Comparison of ENCODE assay signal across 9 cellular contexts in genomic region chr5:116068028-116068632, GRCh38. TPM values are rescaled to one million over a fixed set of nuclear protein-coding genes. Genes with fewer than 3 reads are reported as not detected.
DNase-seq lines count a peak whose midpoint lies in the region; ATAC-seq and TF ChIP-seq lines count a peak whose summit lies in the region.
"Had no signal": no experiment of that assay in that cellular context is flagged by ENCODE, and none has a peak within 500 bp of the region (broad histone marks: within the 10 kb centered on the region; RNA-seq: fewer than 3 reads in every experiment).

No MANE protein-coding gene starts in this region.

- peaks cover 3% of the 10 kb centered on the region for H3K4me1 Mint-ChIP-seq in neural crest cell
- H3K4me1 Mint-ChIP-seq in T-helper 2 cell treated with Interferon-gamma antibody and Interleukin-4, amounts not matched to agents 5 μg/mL and 100 μg/mL, for 36 hours (ENCODE audit: low read depth) = no peaks in the 10 kb centered on the region

- H3K9me3 Mint-ChIP-seq in neural crest cell = peaks cover 2% of the 10 kb centered on the region
- H3K9me3 Mint-ChIP-seq in T-helper 2 cell treated with Interferon-gamma antibody and Interleukin-4, amounts not matched to agents 5 μg/mL and 100 μg/mL, for 36 hours = no peaks in the 10 kb centered on the region
- H3K9me3 Mint-ChIP-seq: T-helper 1 cell treated with Interleukin-12 subunit alpha and Interleukin-12 subunit beta and Interleukin-4 antibody, amounts not matched to agents 30 μg/mL and 1 μg/mL, for 36 hours had no signal

- DNase-seq in Ammon's horn (ENCODE audit: low spot score) (peak; percentile 72), GM04504 (ENCODE audit: low read depth) (peak; percentile 21), SK-N-DZ (ENCODE audit: low spot score) (peak; percentile 46), epidermal melanocyte (ENCODE audit: insufficient read length, low spot score) (peak; percentile 33), neural crest cell (ENCODE audit: low read depth, low spot score) (peak; percentile 28)
- DNase-seq in T-helper 2 cell treated with Interferon-gamma antibody and Interleukin-4, amounts not matched to agents 5 μg/mL and 100 μg/mL, for 36 hours (ENCODE audit: low spot score) = no peak

- H3K36me3 Mint-ChIP-seq in neural crest cell (ENCODE audit: low read depth) = no peaks in the 10 kb centered on the region
- H3K36me3 Mint-ChIP-seq in T-helper 2 cell treated with Interferon-gamma antibody and Interleukin-4, amounts not matched to agents 5 μg/mL and 100 μg/mL, for 36 hours (ENCODE audit: low read depth) = no peaks in the 10 kb centered on the region

- H3K27ac Mint-ChIP-seq in neural crest cell (ENCODE audit: unreplicated experiment) = no peak overlapping the region
- no peak overlapping the region for H3K27ac Mint-ChIP-seq in T-helper 2 cell treated with Interferon-gamma antibody and Interleukin-4, amounts not matched to agents 5 μg/mL and 100 μg/mL, for 36 hours
- H3K27ac Mint-ChIP-seq: T-helper 1 cell treated with Interleukin-12 subunit alpha and Interleukin-12 subunit beta and Interleukin-4 antibody, amounts not matched to agents 30 μg/mL and 1 μg/mL, for 36 hours had no signal

- no peaks in the 10 kb centered on the region for H3K27me3 Mint-ChIP-seq in neural crest cell (ENCODE audit: low read depth)
- H3K27me3 Mint-ChIP-seq in T-helper 2 cell treated with Interferon-gamma antibody and Interleukin-4, amounts not matched to agents 5 μg/mL and 100 μg/mL, for 36 hours (ENCODE audit: low read depth) = peaks cover 37% of the 10 kb centered on the region

- TF ChIP-seq CTCF in neural crest cell (conservative IDR thresholded peaks at IDR 0.05) = peak; percentile 96

- ATAC-seq in HG03521 (IDR thresholded peaks at IDR 0.05; ENCODE audit: unreplicated experiment) (peak; percentile 48), GM21576 (IDR thresholded peaks at IDR 0.05; ENCODE audit: unreplicated experiment) (no peak)

- H3K4me3 Mint-ChIP-seq in neural crest cell = no peak overlapping the region
- H3K4me3 Mint-ChIP-seq in T-helper 2 cell treated with Interferon-gamma antibody and Interleukin-4, amounts not matched to agents 5 μg/mL and 100 μg/mL, for 36 hours = no peak overlapping the region
- H3K4me3 Mint-ChIP-seq: T-helper 1 cell treated with Interleukin-12 subunit alpha and Interleukin-12 subunit beta and Interleukin-4 antibody, amounts not matched to agents 30 μg/mL and 1 μg/mL, for 36 hours had no signal

RNA-seq across cellular contexts. Expression of gene COMMD10, which starts 16.7 kb away (rescaled TPM):
- 37.4 and 42.6 TPM in 2 replicates for polyA plus RNA-seq in SK-N-DZ (2014; cell fraction: cytosol; rRNA removed)
- polyA plus RNA-seq in SK-N-DZ (2014; cell fraction: nucleus; rRNA removed) = 19.1 and 31.7 TPM in 2 replicates
- 29.4 and 30.7 TPM in 2 replicates for total RNA-seq in neural crest cell

RNA-seq across cellular contexts. Expression of gene ARL14EPL, which starts 35.9 kb away (rescaled TPM):
- polyA plus RNA-seq in SK-N-DZ (2014; cell fraction: cytosol; rRNA removed) = not detected in 2 replicates
- polyA plus RNA-seq in SK-N-DZ (2014; cell fraction: nucleus; rRNA removed) = not detected in 2 replicates
- not detected in 2 replicates for total RNA-seq in neural crest cell
